ENCODE assay signal across 1 cellular context in genomic region chr22:26546282-26546681, GRCh38.
TF ChIP-seq lines count a peak whose summit lies in the region.

No MANE protein-coding gene starts in this region.

TF ChIP-seq in SK-N-SH treated with all-trans-retinoic acid at 6 μM for 48 hours, 23 proteins besides CTCF, POLR2A, EP300 and RAD21 (continued from another document):
- TF ChIP-seq POU6F1 (CRISPR knock-in tag; IDR thresholded peaks at IDR 0.05; ENCODE audit: borderline replicate concordance, low read depth) (no peak), ZNF565 (CRISPR knock-in tag; conservative IDR thresholded peaks at IDR 0.05; ENCODE audit: low read depth) (no peak), PPARA (CRISPR knock-in tag; IDR thresholded peaks at IDR 0.05; ENCODE audit: borderline replicate concordance) (no peak), ZNF70 (CRISPR knock-in tag; IDR thresholded peaks at IDR 0.05) (no peak), CSRNP3 (CRISPR knock-in tag; IDR thresholded peaks at IDR 0.05) (no peak), ZFP30 (CRISPR knock-in tag; IDR thresholded peaks at IDR 0.05) (no peak), BACH2 (CRISPR knock-in tag; IDR thresholded peaks at IDR 0.05; ENCODE audit: borderline replicate concordance) (no peak), RARB (CRISPR knock-in tag; IDR thresholded peaks at IDR 0.05) (no peak)
